In the genomic region with DNA sequence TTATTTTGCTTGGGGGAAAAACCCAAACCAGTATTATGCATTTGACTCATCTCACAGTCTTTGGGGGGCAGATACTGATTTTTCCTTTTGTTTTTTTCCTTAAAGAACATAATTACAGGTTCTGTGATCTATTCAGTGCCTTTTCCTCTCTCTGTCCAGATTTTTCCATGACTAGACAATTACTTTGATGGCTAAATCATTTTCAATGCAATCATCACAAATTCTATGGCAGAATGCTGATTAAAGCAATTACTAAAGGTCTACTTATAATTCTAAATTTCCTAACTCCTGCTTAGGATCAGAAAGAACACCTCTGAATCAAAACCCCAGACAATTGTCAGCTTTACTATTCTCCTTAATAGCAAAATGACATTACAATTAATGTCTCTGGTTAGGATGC, we compare ENCODE assay signal across 21 cellular contexts.
"Had no signal": no experiment of that assay in that cellular context is flagged by ENCODE, and none has a peak within 500 bp of the region (broad histone marks: within the 10 kb centered on the region; RNA-seq: fewer than 3 reads in every experiment).

No MANE protein-coding gene starts in this region.

- H3K4me3 Mint-ChIP-seq: activated naive CD4-positive, alpha-beta T cell treated with anti-CD3 and anti-CD28 coated beads, Interleukin-2, amount 10 ng/mL, durations not matched to agents 7 days and 5 days; memory B cell; naive B cell; stimulated activated naive CD8-positive, alpha-beta T cell treated with anti-CD3 and anti-CD28 coated beads, Interleukin-15, Interleukin-2, amounts not matched to agents 100 ng/mL and 50 ng/mL, for 24 hours; T-helper 17 cell; type B pancreatic cell had no signal

- H3K4me3 ChIP-seq: coronary artery, heart left ventricle, left ventricle myocardium inferior, mucosa of descending colon, prostate gland had no signal

- H3K27ac ChIP-seq: coronary artery, prostate gland, VCaP had no signal

- H3K27ac Mint-ChIP-seq: memory B cell, naive B cell, type B pancreatic cell had no signal

- H3K27me3 Mint-ChIP-seq: activated naive CD4-positive, alpha-beta T cell treated with anti-CD3 and anti-CD28 coated beads, Interleukin-2, amount 10 ng/mL, durations not matched to agents 7 days and 5 days; memory B cell; naive B cell; stimulated activated naive CD8-positive, alpha-beta T cell treated with anti-CD3 and anti-CD28 coated beads, Interleukin-15, Interleukin-2, amounts not matched to agents 100 ng/mL and 50 ng/mL, for 24 hours; T-helper 17 cell; type B pancreatic cell had no signal

- DNase-seq: activated CD4-positive, alpha-beta T cell treated with anti-CD3 and anti-CD28 coated beads, Interleukin-2, amount 50 U/mL, for 1 hour; activated CD4-positive, CD25-positive, alpha-beta regulatory T cell treated with anti-CD3 and anti-CD28 coated beads, Interleukin-2, amount 50 U/mL, for 72 hours; activated naive CD4-positive, alpha-beta T cell treated with anti-CD3 and anti-CD28 coated beads, Interleukin-2, amount 10 ng/mL, durations not matched to agents 7 days and 5 days; aorta; foreskin melanocyte; heart left ventricle; kidney glomerular epithelial cell; left ventricle myocardium inferior; mucosa of descending colon; naive B cell; right cardiac atrium; small intestine; stimulated activated CD4-positive, alpha-beta T cell treated with anti-CD3 and anti-CD28 coated beads, Interleukin-15, amount 100 ng/mL, for 24 hours; stimulated activated CD4-positive, alpha-beta T cell treated with anti-CD3 and anti-CD28 coated beads, Interleukin-2, amount 100 ng/mL, for 48 hours; T-helper 17 cell had no signal

- H3K27me3 ChIP-seq: heart left ventricle had no signal

- ATAC-seq: heart left ventricle, mucosa of descending colon, right cardiac atrium, T-helper 17 cell had no signal

- H3K9me3 ChIP-seq: mucosa of descending colon, prostate gland had no signal
